27 cellular contexts compared by ENCODE assay signal in genomic region chr2:216920150-216920846, GRCh38.
A peak's percentile ranks its signal among the peaks of the same experiment; 100 is the strongest.
DNase-seq lines count a peak whose midpoint lies in the region; ATAC-seq, FAIRE-seq and TF ChIP-seq lines count a peak whose summit lies in the region.
"Had no signal": no experiment of that assay in that cellular context is flagged by ENCODE, and none has a peak within 500 bp of the region (broad histone marks: within the 10 kb centered on the region; RNA-seq: fewer than 3 reads in every experiment).

No MANE protein-coding gene starts in this region.

- no peak overlapping the region for H3K4me2 ChIP-seq in K562 (ENCODE audit: insufficient read depth, low read length)
- H3K4me2 ChIP-seq: PC-9 had no signal

- H3K4me1 ChIP-seq in left ventricle myocardium inferior, result peaks cover 10% of the 10 kb centered on the region
- H3K4me1 ChIP-seq in right atrium auricular region, result peaks cover 0 to 4% of the 10 kb centered on the region in 2 donors
- H3K4me1 ChIP-seq in K562 (replicated peaks in 1 of 2; ENCODE audit: control insufficient read depth in 2 of 2, insufficient read depth in 2 of 2, low read length in 2 of 2), result peaks cover 0 to 3% of the 10 kb centered on the region in 2 experiments; a peak in 1 of 5 replicates
- no peaks in the 10 kb centered on the region for H3K4me1 ChIP-seq in right lobe of liver
- no peaks in the 10 kb centered on the region for H3K4me1 ChIP-seq in upper lobe of right lung
- H3K4me1 ChIP-seq in CD8-positive, alpha-beta T cell (ENCODE audit: insufficient read depth, low read length), result no peaks in the 10 kb centered on the region

- no peaks in the 10 kb centered on the region for H3K27me3 Mint-ChIP-seq in CD8-positive, alpha-beta T cell (ENCODE audit: low read depth)

- peak; percentile 44 to 64 for TF ChIP-seq RAD21 in K562 (CRISPR knock-in tag; conservative IDR thresholded peaks at IDR 0.05 in 1 of 2, IDR thresholded peaks at IDR 0.05 in 1 of 2)

- H3K36me3 Mint-ChIP-seq in CD8-positive, alpha-beta T cell, result no peaks in the 10 kb centered on the region
- H3K36me3 Mint-ChIP-seq: activated naive CD4-positive, alpha-beta T cell treated with anti-CD3 and anti-CD28 coated beads, Interleukin-2, amount 50 U/mL, for 72 hours had no signal

- no peaks in the 10 kb centered on the region for H3K36me3 ChIP-seq in left ventricle myocardium inferior
- H3K36me3 ChIP-seq in right atrium auricular region, result no peaks in the 10 kb centered on the region
- H3K36me3 ChIP-seq in K562 (ENCODE audit: control insufficient read depth, insufficient read depth, low read length), result no peaks in the 10 kb centered on the region
- H3K36me3 ChIP-seq in right lobe of liver, result no peaks in the 10 kb centered on the region
- no peaks in the 10 kb centered on the region for H3K36me3 ChIP-seq in upper lobe of right lung
- no peaks in the 10 kb centered on the region for H3K36me3 ChIP-seq in CD8-positive, alpha-beta T cell (ENCODE audit: insufficient read depth, low read length)
- H3K36me3 ChIP-seq: esophagus muscularis mucosa had no signal

- TF ChIP-seq CTCF in left ventricle myocardium inferior (IDR thresholded peaks at IDR 0.05; ENCODE audit: borderline replicate concordance), result no peak
- no peak for TF ChIP-seq CTCF in right atrium auricular region (IDR thresholded peaks at IDR 0.05)
- peak; percentile 27 to 45 (median 33); a peak in 3 of 6 replicates for TF ChIP-seq CTCF in K562 (IDR thresholded peaks at IDR 0.05 in 2 of 3, conservative IDR thresholded peaks at IDR 0.05 in 1 of 3; ENCODE audit: insufficient read depth in 2 of 3, low read depth in 1 of 3, low read length in 3 of 3)
- TF ChIP-seq CTCF in right lobe of liver (IDR thresholded peaks at IDR 0.05), result no peak
- TF ChIP-seq CTCF in upper lobe of right lung (IDR thresholded peaks at IDR 0.05), result no peak
- no peak for TF ChIP-seq CTCF in CD8-positive, alpha-beta T cell (IDR thresholded peaks at IDR 0.05)

- H2AFZ ChIP-seq in K562 (ENCODE audit: low read depth, low read length), result no peak overlapping the region
- H2AFZ ChIP-seq: GM23248, PC-9 had no signal

- 25% methylated on average over 4 of the region's 7 CpGs for WGBS in K562 (ENCODE audit: insufficient coverage, low coverage, missing lambda C conversion rate)
- WGBS in right lobe of liver (ENCODE audit: insufficient coverage, low coverage, low lambda C conversion rate, missing lambda C conversion rate), result 70% methylated on average over 2 of the region's 7 CpGs

- H3K27ac ChIP-seq in left ventricle myocardium inferior (replicated peaks) (peak overlapping the region; percentile 19), right atrium auricular region (no peak overlapping the region), K562 (ENCODE audit: extremely low read depth, low read depth, low read length) (no peak overlapping the region), right lobe of liver (no peak overlapping the region), upper lobe of right lung (no peak overlapping the region)
- no peak overlapping the region for H3K27ac ChIP-seq in CD8-positive, alpha-beta T cell (ENCODE audit: low read depth, low read length)
- H3K27ac ChIP-seq: C4-2B, esophagus muscularis mucosa, GM23248, PC-9 had no signal

- intact Hi-C loops in left ventricle myocardium inferior (cut with micrococcal nuclease) (no loop called here), K562 (cut with micrococcal nuclease) (loop anchor here (2.0 kb wide), 1 partner anchor 221 kb away; no protein-coding TSS in a partner anchor), right lobe of liver (cut with DNase I) (no loop called here), upper lobe of right lung (cut with DNase I) (no loop called here)
- intact Hi-C loops in CD8-positive, alpha-beta T cell (cut with DNase I, micrococcal nuclease), result no loop called here

- H3K27me3 ChIP-seq in left ventricle myocardium inferior (ENCODE audit: low read depth), result no peaks in the 10 kb centered on the region
- no peaks in the 10 kb centered on the region for H3K27me3 ChIP-seq in right atrium auricular region
- H3K27me3 ChIP-seq in K562 (ENCODE audit: control insufficient read depth in 2 of 2, insufficient read depth in 2 of 2, low read length in 2 of 2), result peaks cover 0 to 17% of the 10 kb centered on the region in 2 experiments; a peak in 1 of 5 replicates
- H3K27me3 ChIP-seq in right lobe of liver, result no peaks in the 10 kb centered on the region
- H3K27me3 ChIP-seq in upper lobe of right lung, result no peaks in the 10 kb centered on the region
- no peaks in the 10 kb centered on the region for H3K27me3 ChIP-seq in CD8-positive, alpha-beta T cell (ENCODE audit: insufficient read depth, low read length)
- H3K27me3 ChIP-seq: esophagus muscularis mucosa had no signal

- H3K9me3 ChIP-seq in left ventricle myocardium inferior (replicated peaks), result no peaks in the 10 kb centered on the region
- no peaks in the 10 kb centered on the region for H3K9me3 ChIP-seq in right atrium auricular region
- H3K9me3 ChIP-seq in K562 (replicated peaks; ENCODE audit: control insufficient read depth, insufficient read depth, low read depth, low read length), result no peaks in the 10 kb centered on the region
- H3K9me3 ChIP-seq in right lobe of liver, result no peaks in the 10 kb centered on the region
- H3K9me3 ChIP-seq in upper lobe of right lung, result no peaks in the 10 kb centered on the region
- no peaks in the 10 kb centered on the region for H3K9me3 ChIP-seq in CD8-positive, alpha-beta T cell (ENCODE audit: low read length)
- H3K9me3 ChIP-seq: esophagus muscularis mucosa had no signal

- CTCF ChIA-PET in K562 (lab: Yijun Ruan, JAX; ENCODE audit: low intra/inter-chr PET ratio), result no interaction called here
- CTCF ChIA-PET in CD8-positive, alpha-beta T cell (lab: Charles Lee), result no interaction called here

- DNase-seq in left ventricle myocardium inferior, result peak; percentile 22
- DNase-seq in right atrium auricular region (ENCODE audit: low spot score), result no peak
- peak in 2 of 4 experiments; percentile 15 to 20 for DNase-seq in K562 (ENCODE audit: extremely low read depth in 1 of 4, low spot score in 3 of 4)
- DNase-seq in right lobe of liver, result no peak
- DNase-seq in upper lobe of right lung, result no peak
- DNase-seq in CD8-positive, alpha-beta T cell, result no peak
- DNase-seq in COLO829 (ENCODE audit: low spot score), result no peak
- DNase-seq: activated B cell treated with CpG ODN at 0.5 μM for 24 hours; activated CD4-positive, alpha-beta T cell treated with anti-CD3 and anti-CD28 coated beads, Interleukin-2, amount 50 U/mL, for 4 hours; aorta; GM23248; HFFc6; mesendoderm; NCI-H1048; NCI-H187; NCI-H2171 treated with DMSO at 0.1 percent for 48 hours; NCI-H526; NK-92 treated with Interleukin-12 subunit alpha and Interleukin-12 subunit beta, amount 100 ng/mL, for 24 hours; PC-9; retina; SHP77 treated with DMSO at 0.1 percent for 48 hours had no signal

- H3K4me3 Mint-ChIP-seq in CD8-positive, alpha-beta T cell, result no peak overlapping the region
- H3K4me3 Mint-ChIP-seq: activated B cell treated with CpG ODN at 0.5 μM for 24 hours; activated T-helper 1 cell treated with anti-CD3 and anti-CD28 coated beads, Interleukin-12 subunit alpha, Interleukin-12 subunit beta, Interleukin-2, Interleukin-4 antibody, amounts not matched to agents 30 ng/mL and 10 ng/mL and 1 ng/mL, durations not matched to agents 14 hours and 24 hours and 36 hours; HFFc6 had no signal

- no peaks in the 10 kb centered on the region for H3K4me1 Mint-ChIP-seq in CD8-positive, alpha-beta T cell (ENCODE audit: low read depth)
- H3K4me1 Mint-ChIP-seq: activated B cell treated with CpG ODN at 0.5 μM for 24 hours had no signal

- no peak for TF ChIP-seq EP300 in K562 (IDR thresholded peaks at IDR 0.05; ENCODE audit: low read length)

- H3K4me3 ChIP-seq in left ventricle myocardium inferior, result no peak overlapping the region
- H3K4me3 ChIP-seq in right atrium auricular region, result no peak overlapping the region
- H3K4me3 ChIP-seq in K562, result no peak overlapping the region
- no peak overlapping the region for H3K4me3 ChIP-seq in right lobe of liver
- no peak overlapping the region for H3K4me3 ChIP-seq in upper lobe of right lung
- no peak overlapping the region for H3K4me3 ChIP-seq in CD8-positive, alpha-beta T cell (ENCODE audit: low read depth, low read length)
- H3K4me3 ChIP-seq: esophagus muscularis mucosa, GM23248, PC-9 had no signal

- no peaks in the 10 kb centered on the region for H3K79me2 ChIP-seq in K562 (ENCODE audit: control insufficient read depth, insufficient read depth, low read length)

- no peak overlapping the region for H3K9ac ChIP-seq in K562 (ENCODE audit: insufficient read depth in 1 of 2, low read depth in 2 of 2, low read length in 2 of 2)
- H3K9ac ChIP-seq: GM23248 had no signal

- H3K9me1 ChIP-seq in K562 (ENCODE audit: control insufficient read depth, insufficient read depth, low read length), result no peaks in the 10 kb centered on the region

- no peak overlapping the region for H3K27ac Mint-ChIP-seq in CD8-positive, alpha-beta T cell
- H3K27ac Mint-ChIP-seq: activated B cell treated with CpG ODN at 0.5 μM for 24 hours; activated T-helper 1 cell treated with anti-CD3 and anti-CD28 coated beads, Interleukin-12 subunit alpha, Interleukin-12 subunit beta, Interleukin-2, Interleukin-4 antibody, amounts not matched to agents 30 ng/mL and 10 ng/mL and 1 ng/mL, durations not matched to agents 14 hours and 24 hours and 36 hours; HFFc6 had no signal

- ATAC-seq in K562 (peak; percentile 90), right lobe of liver (peak; percentile 23 to 63 (median 36)), upper lobe of right lung (peak; percentile 18), HG03135 (IDR thresholded peaks at IDR 0.05; ENCODE audit: unreplicated experiment) (no peak)
- no peak for ATAC-seq in CD8-positive, alpha-beta T cell
- ATAC-seq: activated naive CD4-positive, alpha-beta T cell treated with anti-CD3 and anti-CD28 coated beads, Interleukin-2, amount 50 U/mL, for 72 hours had no signal

- no peak for FAIRE-seq in K562 (lab: Jason Lieb, UNC)
- FAIRE-seq: frontal cortex had no signal

- in situ Hi-C loops in K562 (cut with MboI), result no loop called here

- no peaks in the 10 kb centered on the region for H3K9me3 Mint-ChIP-seq in CD8-positive, alpha-beta T cell
- H3K9me3 Mint-ChIP-seq: activated B cell treated with CpG ODN at 0.5 μM for 24 hours; activated naive CD4-positive, alpha-beta T cell treated with anti-CD3 and anti-CD28 coated beads, Interleukin-2, amount 50 U/mL, for 72 hours; activated T-helper 1 cell treated with anti-CD3 and anti-CD28 coated beads, Interleukin-12 subunit alpha, Interleukin-12 subunit beta, Interleukin-2, Interleukin-4 antibody, amounts not matched to agents 30 ng/mL and 10 ng/mL and 1 ng/mL, durations not matched to agents 14 hours and 24 hours and 36 hours; HFFc6 had no signal

- no peak for TF ChIP-seq POLR2A in K562 (conservative IDR thresholded peaks at IDR 0.05)
- TF ChIP-seq POLR2A in right lobe of liver (IDR thresholded peaks at IDR 0.05), result no peak

- H4K20me1 ChIP-seq in K562 (replicated peaks; ENCODE audit: control insufficient read depth, insufficient read depth, low read length), result no peaks in the 10 kb centered on the region

- POLR2A ChIA-PET in K562 (lab: Yijun Ruan, JAX), result no interaction called here
- POLR2A ChIA-PET in CD8-positive, alpha-beta T cell (lab: Charles Lee), result no interaction called here

- BruUV-seq in K562 (replicated peaks; lab: Mats Ljungman, UMichigan), result no TSS peak

Comparison
In these comparisons a context has a peak if more than half of its experiments do, and no peak if none do; other contexts are left out.
1. CTCF ChIP-seq: peak in K562 (3 of 3); none in left ventricle myocardium inferior (single experiment), right atrium auricular region (0 of 2), right lobe of liver (0 of 4), upper lobe of right lung (single experiment) and CD8-positive, alpha-beta T cell (single experiment).
2. ATAC-seq: peak in K562 (single experiment), right lobe of liver (4 of 4) and upper lobe of right lung (single experiment); none in HG03135 (single experiment) and CD8-positive, alpha-beta T cell (single experiment).